Comparison of ENCODE assay signal across 16 cellular contexts in genomic region chr2:39995005-39995732, GRCh38.
A peak's percentile ranks its signal among the peaks of the same experiment; 100 is the strongest.
DNase-seq lines count a peak whose midpoint lies in the region; ATAC-seq and TF ChIP-seq lines count a peak whose summit lies in the region.
"Had no signal": no experiment of that assay in that cellular context is flagged by ENCODE, and none has a peak within 500 bp of the region (broad histone marks: within the 10 kb centered on the region; RNA-seq: fewer than 3 reads in every experiment).

No MANE protein-coding gene starts in this region.

- H3K4me3 Mint-ChIP-seq in activated T-cell treated with anti-CD3 and anti-CD28 coated beads, Interleukin-2, amount 50 U/mL, for 72 hours = peak overlapping the region; percentile 63 to 71
- H3K4me3 Mint-ChIP-seq in activated T-helper 1 cell treated with anti-CD3 and anti-CD28 coated beads, Interleukin-12 subunit alpha, Interleukin-12 subunit beta, Interleukin-2, Interleukin-4 antibody, amounts not matched to agents 30 ng/mL and 10 ng/mL and 1 ng/mL, durations not matched to agents 14 hours and 24 hours and 36 hours = no peak overlapping the region
- H3K4me3 Mint-ChIP-seq in nephron progenitor cell = no peak overlapping the region
- H3K4me3 Mint-ChIP-seq: H9 had no signal

- peak; percentile 27 to 37 for ATAC-seq in activated T-cell treated with anti-CD3 and anti-CD28 coated beads, Interleukin-2, amount 50 U/mL, for 72 hours (replicated peaks in 1 of 2)
- no peak for ATAC-seq in GM18909 (IDR thresholded peaks at IDR 0.05; ENCODE audit: poor library complexity, unreplicated experiment)

- peak overlapping the region; percentile 93 for H3K27ac Mint-ChIP-seq in activated T-cell treated with anti-CD3 and anti-CD28 coated beads, Interleukin-2, amount 50 U/mL, for 72 hours
- peak overlapping the region; percentile 18 for H3K27ac Mint-ChIP-seq in activated T-helper 1 cell treated with anti-CD3 and anti-CD28 coated beads, Interleukin-12 subunit alpha, Interleukin-12 subunit beta, Interleukin-2, Interleukin-4 antibody, amounts not matched to agents 30 ng/mL and 10 ng/mL and 1 ng/mL, durations not matched to agents 14 hours and 24 hours and 36 hours
- H3K27ac Mint-ChIP-seq in nephron progenitor cell = peak overlapping the region; percentile 80
- H3K27ac Mint-ChIP-seq: H9 had no signal

- H3K9me3 Mint-ChIP-seq in activated T-cell treated with anti-CD3 and anti-CD28 coated beads, Interleukin-2, amount 50 U/mL, for 72 hours = peaks cover 3 to 5% of the 10 kb centered on the region in 2 donors
- no peaks in the 10 kb centered on the region for H3K9me3 Mint-ChIP-seq in activated T-helper 1 cell treated with anti-CD3 and anti-CD28 coated beads, Interleukin-12 subunit alpha, Interleukin-12 subunit beta, Interleukin-2, Interleukin-4 antibody, amounts not matched to agents 30 ng/mL and 10 ng/mL and 1 ng/mL, durations not matched to agents 14 hours and 24 hours and 36 hours
- no peaks in the 10 kb centered on the region for H3K9me3 Mint-ChIP-seq in nephron progenitor cell
- H3K9me3 Mint-ChIP-seq: H9 had no signal

- peak in 1 of 2 donors; percentile 8 for DNase-seq in activated T-cell treated with anti-CD3 and anti-CD28 coated beads, Interleukin-2, amount 50 U/mL, for 72 hours
- DNase-seq in activated T-cell treated with anti-CD3 and anti-CD28 coated beads, Interleukin-2, amount 50 U/mL, for 48 hours = no peak
- DNase-seq in HT-29 (ENCODE audit: low spot score) = peak; percentile 17
- no peak for DNase-seq in activated T-helper 1 cell treated with anti-CD3 and anti-CD28 coated beads, Interleukin-12 subunit alpha, Interleukin-12 subunit beta, Interleukin-2, Interleukin-4 antibody, amounts not matched to agents 30 ng/mL and 10 ng/mL and 1 ng/mL, durations not matched to agents 14 hours and 24 hours and 36 hours (ENCODE audit: low spot score)
- no peak for DNase-seq in nephron progenitor cell
- no peak for DNase-seq in medulla oblongata (ENCODE audit: extremely low spot score)
- no peak for DNase-seq in DMS53 treated with DMSO at 0.1 percent for 48 hours (lab: John Stamatoyannopoulos, UW; ENCODE audit: unreplicated experiment)
- DNase-seq: DMS 273 treated with DMSO at 0.1 percent for 48 hours, H9, MV-4-11, NCI-H1417 treated with DMSO at 0.1 percent for 48 hours, NCI-H1930, NCI-H446, NCI-H774, PC-9 had no signal

- intact Hi-C loops in activated T-helper 1 cell treated with anti-CD3 and anti-CD28 coated beads, Interleukin-12 subunit alpha, Interleukin-12 subunit beta, Interleukin-2, Interleukin-4 antibody, amounts not matched to agents 30 ng/mL and 10 ng/mL and 1 ng/mL, durations not matched to agents 14 hours and 24 hours and 36 hours (cut with micrococcal nuclease) = loop anchor here (5.0 kb wide), 2 partner anchors 73 to 483 kb away; no protein-coding TSS in a partner anchor

- H3K36me3 Mint-ChIP-seq in activated T-cell treated with anti-CD3 and anti-CD28 coated beads, Interleukin-2, amount 50 U/mL, for 72 hours (ENCODE audit: insufficient read depth in 2 of 2) = peaks cover 2 to 12% of the 10 kb centered on the region in 2 donors
- no peaks in the 10 kb centered on the region for H3K36me3 Mint-ChIP-seq in activated T-helper 1 cell treated with anti-CD3 and anti-CD28 coated beads, Interleukin-12 subunit alpha, Interleukin-12 subunit beta, Interleukin-2, Interleukin-4 antibody, amounts not matched to agents 30 ng/mL and 10 ng/mL and 1 ng/mL, durations not matched to agents 14 hours and 24 hours and 36 hours (ENCODE audit: low read depth)
- no peaks in the 10 kb centered on the region for H3K36me3 Mint-ChIP-seq in nephron progenitor cell (ENCODE audit: low read depth)

- TF ChIP-seq CTCF in nephron progenitor cell (IDR thresholded peaks at IDR 0.05) = no peak

- no peaks in the 10 kb centered on the region for H3K27me3 Mint-ChIP-seq in activated T-cell treated with anti-CD3 and anti-CD28 coated beads, Interleukin-2, amount 50 U/mL, for 72 hours (ENCODE audit: low read depth)
- peaks cover 1% of the 10 kb centered on the region for H3K27me3 Mint-ChIP-seq in activated T-helper 1 cell treated with anti-CD3 and anti-CD28 coated beads, Interleukin-12 subunit alpha, Interleukin-12 subunit beta, Interleukin-2, Interleukin-4 antibody, amounts not matched to agents 30 ng/mL and 10 ng/mL and 1 ng/mL, durations not matched to agents 14 hours and 24 hours and 36 hours (ENCODE audit: insufficient read depth)
- no peaks in the 10 kb centered on the region for H3K27me3 Mint-ChIP-seq in nephron progenitor cell (ENCODE audit: low read depth, poor library complexity)

- H3K4me1 Mint-ChIP-seq in activated T-cell treated with anti-CD3 and anti-CD28 coated beads, Interleukin-2, amount 50 U/mL, for 72 hours (ENCODE audit: low read depth) = peaks cover 36% of the 10 kb centered on the region
- H3K4me1 Mint-ChIP-seq in activated T-helper 1 cell treated with anti-CD3 and anti-CD28 coated beads, Interleukin-12 subunit alpha, Interleukin-12 subunit beta, Interleukin-2, Interleukin-4 antibody, amounts not matched to agents 30 ng/mL and 10 ng/mL and 1 ng/mL, durations not matched to agents 14 hours and 24 hours and 36 hours (ENCODE audit: low read depth) = peaks cover 17% of the 10 kb centered on the region
- peaks cover 7% of the 10 kb centered on the region for H3K4me1 Mint-ChIP-seq in nephron progenitor cell

Comparison
In these comparisons a context has a peak if more than half of its experiments do, and no peak if none do; other contexts are left out.
1. H3K27ac Mint-ChIP-seq: peak in every context shown above with its lines; median percentile 93 in activated T-cell treated with anti-CD3 and anti-CD28 coated beads, Interleukin-2, amount 50 U/mL, for 72 hours; 80 in nephron progenitor cell; 18 in activated T-helper 1 cell treated with anti-CD3 and anti-CD28 coated beads, Interleukin-12 subunit alpha, Interleukin-12 subunit beta, Interleukin-2, Interleukin-4 antibody, amounts not matched to agents 30 ng/mL and 10 ng/mL and 1 ng/mL, durations not matched to agents 14 hours and 24 hours and 36 hours.
2. H3K4me3 Mint-ChIP-seq: peak in activated T-cell treated with anti-CD3 and anti-CD28 coated beads, Interleukin-2, amount 50 U/mL, for 72 hours (2 of 2); none in activated T-helper 1 cell treated with anti-CD3 and anti-CD28 coated beads, Interleukin-12 subunit alpha, Interleukin-12 subunit beta, Interleukin-2, Interleukin-4 antibody, amounts not matched to agents 30 ng/mL and 10 ng/mL and 1 ng/mL, durations not matched to agents 14 hours and 24 hours and 36 hours (single experiment) and nephron progenitor cell (single experiment).